ENCODE assay signal across 12 cellular contexts in genomic region chr1:93779540-93780121, GRCh38.
DNase-seq lines count a peak whose midpoint lies in the region; ATAC-seq, FAIRE-seq and TF ChIP-seq lines count a peak whose summit lies in the region.
"Had no signal": no experiment of that assay in that cellular context is flagged by ENCODE, and none has a peak within 500 bp of the region (broad histone marks: within the 10 kb centered on the region; RNA-seq: fewer than 3 reads in every experiment).

No MANE protein-coding gene starts in this region.

- peaks cover 0 to 5% (median 0%) of the 10 kb centered on the region in 12 donors for H3K4me1 ChIP-seq in heart left ventricle
- H3K4me1 ChIP-seq in right cardiac atrium (ENCODE audit: control insufficient read depth, insufficient read depth, low read length), result no peaks in the 10 kb centered on the region
- H3K4me1 ChIP-seq: spleen had no signal

- H3K9me3 ChIP-seq in heart left ventricle (no peaks in the 10 kb centered on the region), right cardiac atrium (ENCODE audit: control insufficient read depth, low read length) (no peaks in the 10 kb centered on the region)
- H3K9me3 ChIP-seq: spleen had no signal

- peak overlapping the region in 8 of 12 donors; percentile 31 to 61 (median 40) for H3K27ac ChIP-seq in heart left ventricle
- H3K27ac ChIP-seq in right cardiac atrium (ENCODE audit: low read length), result no peak overlapping the region
- H3K27ac ChIP-seq: spleen had no signal

- TF ChIP-seq POLR2A in heart left ventricle (IDR thresholded peaks at IDR 0.05), result no peak

- ATAC-seq in heart left ventricle (peak in 2 of 4 donors; percentile 63 to 89), right cardiac atrium (no peak)
- ATAC-seq: HepG2 had no signal

- H3K4me3 ChIP-seq in heart left ventricle (no peak overlapping the region), right cardiac atrium (ENCODE audit: low read length) (no peak overlapping the region)
- H3K4me3 ChIP-seq: spleen had no signal

- H3K27me3 ChIP-seq in heart left ventricle (no peaks in the 10 kb centered on the region), right cardiac atrium (ENCODE audit: control insufficient read depth, insufficient read depth) (no peaks in the 10 kb centered on the region)
- H3K27me3 ChIP-seq: spleen had no signal

- DNase-seq in heart left ventricle (no peak), right cardiac atrium (no peak), RKO (ENCODE audit: low spot score) (peak; percentile 21), fibroblast of gingiva (ENCODE audit: low read depth) (peak; percentile 70), urothelium cell line (ENCODE audit: low spot score) (peak; percentile 82), GM20000 (ENCODE audit: low spot score) (no peak), AG08396 (ENCODE audit: low spot score) (no peak), inferior parietal cortex (ENCODE audit: extremely low spot score) (no peak)
- DNase-seq: activated CD4-positive, CD25-positive, alpha-beta regulatory T cell treated with anti-CD3 and anti-CD28 coated beads, Interleukin-2, amount 50 U/mL, for 72 hours; spleen; stimulated activated naive CD4-positive, alpha-beta T cell had no signal

- WGBS in heart left ventricle, 4 donors, result 59 to 86% (median 73%) methylated on average over 4 of the region's 4 CpGs
- 78% methylated on average over 4 of the region's 4 CpGs for WGBS in right cardiac atrium

- intact Hi-C loops in heart left ventricle (cut with DNase I), result no loop called here
- intact Hi-C loops in right cardiac atrium (cut with DNase I), result no loop called here

- FAIRE-seq in urothelium cell line (lab: Jason Lieb, UNC), result peak; percentile 66
- FAIRE-seq: HepG2 had no signal

- TF ChIP-seq CTCF in heart left ventricle (IDR thresholded peaks at IDR 0.05) (no peak), GM20000 (IDR thresholded peaks at IDR 0.05; ENCODE audit: extremely low read depth, missing control alignments) (no peak)

- H3K36me3 ChIP-seq in heart left ventricle, result no peaks in the 10 kb centered on the region
- H3K36me3 ChIP-seq: spleen had no signal

Comparison
In these comparisons a context has a peak if more than half of its experiments do, and no peak if none do; other contexts are left out.
1. DNase-seq: peak in RKO (single experiment), fibroblast of gingiva (single experiment) and urothelium cell line (single experiment); none in heart left ventricle (0 of 5), right cardiac atrium (0 of 3), GM20000 (single experiment), AG08396 (single experiment) and inferior parietal cortex (single experiment).